In genomic region chr18:76475450-76476203, GRCh38 we compare ENCODE assay signal across 9 cellular contexts. TPM values are rescaled to one million over a fixed set of nuclear protein-coding genes. Genes with fewer than 3 reads are reported as not detected.
DNase-seq lines count a peak whose midpoint lies in the region; ATAC-seq, FAIRE-seq and TF ChIP-seq lines count a peak whose summit lies in the region.
"Had no signal": no experiment of that assay in that cellular context is flagged by ENCODE, and none has a peak within 500 bp of the region (broad histone marks: within the 10 kb centered on the region; RNA-seq: fewer than 3 reads in every experiment).

No MANE protein-coding gene starts in this region.

- H3K36me3 ChIP-seq in Panc1 (ENCODE audit: control insufficient read depth, insufficient read depth, low read length) (no peaks in the 10 kb centered on the region), fibroblast of lung (ENCODE audit: control insufficient read depth, insufficient read depth, low read length) (no peaks in the 10 kb centered on the region), skeletal muscle satellite cell (ENCODE audit: insufficient read depth, low read length) (no peaks in the 10 kb centered on the region)

- no peak overlapping the region for H3K9ac ChIP-seq in fibroblast of lung (ENCODE audit: insufficient read depth, low read length)
- H3K9ac ChIP-seq in skeletal muscle satellite cell (ENCODE audit: low read depth, low read length), result peak overlapping the region; percentile 52

- no peaks in the 10 kb centered on the region for H3K9me3 ChIP-seq in Panc1 (ENCODE audit: control insufficient read depth, insufficient read depth, low read depth, low read length)
- H3K9me3 ChIP-seq in fibroblast of lung (ENCODE audit: control insufficient read depth, insufficient read depth, low read depth, low read length), result no peaks in the 10 kb centered on the region
- no peaks in the 10 kb centered on the region for H3K9me3 ChIP-seq in skeletal muscle satellite cell (replicated peaks; ENCODE audit: low read length)

- H3K4me1 ChIP-seq in Panc1 (ENCODE audit: control insufficient read depth, insufficient read depth, low read length) (peaks cover 42% of the 10 kb centered on the region), fibroblast of lung (ENCODE audit: control insufficient read depth, extremely low read depth, insufficient read depth, low read length) (peaks cover 10% of the 10 kb centered on the region), skeletal muscle satellite cell (ENCODE audit: control insufficient read depth, insufficient read depth, low read length) (peaks cover 49% of the 10 kb centered on the region)

- H3K27me3 ChIP-seq in Panc1 (ENCODE audit: control insufficient read depth, insufficient read depth, low read length), result no peaks in the 10 kb centered on the region
- no peaks in the 10 kb centered on the region for H3K27me3 ChIP-seq in fibroblast of lung (ENCODE audit: control insufficient read depth, insufficient read depth, low read length)
- no peaks in the 10 kb centered on the region for H3K27me3 ChIP-seq in skeletal muscle satellite cell (ENCODE audit: control insufficient read depth, insufficient read depth, low read length)

- POLR2A ChIA-PET in Panc1 (lab: Charles Lee), result interaction anchor here (0.7 to 1.0 kb wide), 2 partner anchors 13 to 50 kb away, joined by 3 read pairs; no protein-coding TSS in a partner anchor

- DNase-seq in GM12891 (ENCODE audit: insufficient read length, low spot score) (no peak), Panc1 (ENCODE audit: low read depth, low spot score) (no peak), fibroblast of lung (ENCODE audit: low read depth in 2 of 2) (peak in 1 of 2 donors; percentile 16), NCI-H1436 treated with DMSO at 0.1 percent for 48 hours (lab: John Stamatoyannopoulos, UW) (no peak), cerebellar cortex (ENCODE audit: low spot score) (no peak)
- DNase-seq: midbrain had no signal

- peak; percentile 77 for ATAC-seq in Panc1
- ATAC-seq in GM18907 (IDR thresholded peaks at IDR 0.05; ENCODE audit: unreplicated experiment), result no peak

- H3K79me2 ChIP-seq in fibroblast of lung (ENCODE audit: control insufficient read depth, insufficient read depth, low read length), result peaks cover 61% of the 10 kb centered on the region

- peak; percentile 85 for TF ChIP-seq CTCF in Panc1 (IDR thresholded peaks at IDR 0.05)
- TF ChIP-seq CTCF in fibroblast of lung (conservative IDR thresholded peaks at IDR 0.05 in 1 of 2, IDR thresholded peaks at IDR 0.05 in 1 of 2; ENCODE audit: low read depth in 1 of 2, low read length in 2 of 2), result no peak

- in situ Hi-C loops in Panc1 (cut with HindIII; ENCODE audit: low pct_unique_long_range_greater_than_20kb, low sequenced_read_pairs), result no loop called here

- H3K4me2 ChIP-seq in fibroblast of lung (ENCODE audit: extremely low read depth, insufficient read depth, low read length), result peak overlapping the region; percentile 97
- peak overlapping the region; percentile 88 for H3K4me2 ChIP-seq in skeletal muscle satellite cell (ENCODE audit: low read length)

- H2AFZ ChIP-seq in fibroblast of lung (ENCODE audit: low read length), result no peak overlapping the region

- TF ChIP-seq POLR2A in GM12891 (IDR thresholded peaks at IDR 0.05; ENCODE audit: low read depth, low read length), result no peak

- H3K4me3 ChIP-seq in Panc1 (ENCODE audit: low read depth in 2 of 2, low read length in 2 of 2), result no peak overlapping the region
- H3K4me3 ChIP-seq in fibroblast of lung (replicated peaks in 1 of 4; ENCODE audit: control extremely low read depth in 1 of 4, insufficient read depth in 1 of 4, low read depth in 3 of 4, low read length in 4 of 4), result peak overlapping the region in 1 of 4 experiments; percentile 22
- peak overlapping the region; percentile 58 for H3K4me3 ChIP-seq in skeletal muscle satellite cell (ENCODE audit: low read length)

- H4K20me1 ChIP-seq in fibroblast of lung (ENCODE audit: control insufficient read depth, extremely low read depth, insufficient read depth, low read length), result no peaks in the 10 kb centered on the region

- FAIRE-seq in GM12891 (lab: Jason Lieb, UNC), result peak; percentile 52
- FAIRE-seq: frontal cortex had no signal

- no TSS peak for BruUV-seq in Panc1 (replicated peaks; lab: Mats Ljungman, UMichigan)

- intact Hi-C loops in Panc1 (cut with micrococcal nuclease; ENCODE audit: unreplicated experiment), result loop anchor here (5.0 kb wide), 1 partner anchor 68 kb away; no protein-coding TSS in a partner anchor

- H3K27ac ChIP-seq in Panc1 (ENCODE audit: low read length) (peak overlapping the region; percentile 83), fibroblast of lung (ENCODE audit: insufficient read depth, low read length) (peak overlapping the region; percentile 86)

- CTCF ChIA-PET in Panc1 (lab: Charles Lee), result interaction anchor here (0.6 kb wide), 1 partner anchor 232 kb away, joined by 3 read pairs; no protein-coding TSS in a partner anchor

TF ChIP-seq in GM12891, 5 proteins besides CTCF, POLR2A, EP300 and RAD21:
- TF ChIP-seq SPI1 (IDR thresholded peaks at IDR 0.05; ENCODE audit: low read depth, low read length), result no peak
- no peak for TF ChIP-seq POU2F2 (IDR thresholded peaks at IDR 0.05; ENCODE audit: low read depth, low read length)
- TF ChIP-seq POLR2AphosphoS5 (IDR thresholded peaks at IDR 0.05; ENCODE audit: low read depth, low read length), result no peak
- TF ChIP-seq PAX5 (IDR thresholded peaks at IDR 0.05; ENCODE audit: insufficient read depth, low read length, severe bottlenecking), result no peak
- TF ChIP-seq TAF1 (IDR thresholded peaks at IDR 0.05; ENCODE audit: low read depth, low read length), result no peak

RNA-seq across cellular contexts. Expression of gene ZNF516, which starts 19.4 kb away (rescaled TPM):
- polyA plus RNA-seq in GM12891 (2012; ENCODE audit: low read depth, missing spikeins), result 10.7 TPM
- total RNA-seq in Panc1 (2021; ENCODE audit: unreplicated experiment), result 28.6 TPM
- 11.7 TPM for polyA plus RNA-seq in Panc1 (2012; ENCODE audit: insufficient read length)
- total RNA-seq in fibroblast of lung, result 28.0 and 32.7 TPM in 2 replicates
- polyA plus RNA-seq in fibroblast of lung, result 7.9 and 12.0 TPM in 2 replicates
- 12.1 and 15.4 TPM in 2 replicates for polyA plus RNA-seq in fibroblast of lung (2012)
- polyA minus RNA-seq in fibroblast of lung (ENCODE audit: low replicate concordance), result 12.6 and 13.6 TPM in 2 replicates
- 19.5 and 21.2 TPM in 2 replicates for total RNA-seq in skeletal muscle satellite cell (2012; rRNA removed)
